In the genomic region with DNA sequence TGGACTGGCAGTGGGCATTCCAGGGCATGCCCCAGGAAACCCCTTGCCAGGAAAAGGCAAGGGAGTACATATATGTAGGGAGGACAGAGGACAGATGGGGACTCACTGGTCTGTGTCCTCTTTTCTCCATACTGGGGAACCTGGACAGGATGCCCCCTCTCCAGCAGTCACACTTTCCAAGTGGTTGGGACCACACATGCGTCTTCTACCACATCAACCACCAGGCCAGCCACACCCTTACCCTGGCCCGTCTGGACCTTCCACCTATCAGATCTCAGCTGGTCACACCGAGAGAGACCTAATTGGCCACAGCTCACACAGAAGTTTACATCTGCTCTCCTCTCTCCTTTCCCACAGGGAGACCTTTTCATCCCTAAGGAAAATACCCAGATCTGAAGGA, we compare ENCODE assay signal across 2 cellular contexts.
TF ChIP-seq lines count a peak whose summit lies in the region.

No MANE protein-coding gene starts in this region.

TF ChIP-seq in SK-N-SH, 30 proteins besides CTCF, POLR2A, EP300 and RAD21:
- TF ChIP-seq CHD2 (IDR thresholded peaks at IDR 0.05; ENCODE audit: low read length, partially characterized antibody) (no peak), JUND (IDR thresholded peaks at IDR 0.05) (no peak), TCF12 (IDR thresholded peaks at IDR 0.05) (no peak)
- TF ChIP-seq, protein P1, sequence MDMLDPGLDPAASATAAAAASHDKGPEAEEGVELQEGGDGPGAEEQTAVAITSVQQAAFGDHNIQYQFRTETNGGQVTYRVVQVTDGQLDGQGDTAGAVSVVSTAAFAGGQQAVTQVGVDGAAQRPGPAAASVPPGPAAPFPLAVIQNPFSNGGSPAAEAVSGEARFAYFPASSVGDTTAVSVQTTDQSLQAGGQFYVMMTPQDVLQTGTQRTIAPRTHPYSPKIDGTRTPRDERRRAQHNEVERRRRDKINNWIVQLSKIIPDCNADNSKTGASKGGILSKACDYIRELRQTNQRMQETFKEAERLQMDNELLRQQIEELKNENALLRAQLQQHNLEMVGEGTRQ (IDR thresholded peaks at IDR 0.05; ENCODE audit: borderline replicate concordance, low read depth, low read length): no peak

TF ChIP-seq in SK-N-SH treated with all-trans-retinoic acid at 6 μM for 48 hours, 23 proteins besides CTCF, POLR2A, EP300 and RAD21:
- no peak for TF ChIP-seq ZNF565 (CRISPR knock-in tag; conservative IDR thresholded peaks at IDR 0.05; ENCODE audit: low read depth)
- TF ChIP-seq ZC3H10 (CRISPR knock-in tag; IDR thresholded peaks at IDR 0.05): no peak
- TF ChIP-seq ESRRG (CRISPR knock-in tag; IDR thresholded peaks at IDR 0.05): no peak
- TF ChIP-seq OSR1 (CRISPR knock-in tag; IDR thresholded peaks at IDR 0.05): no peak
- no peak for TF ChIP-seq CSDC2 (CRISPR knock-in tag; IDR thresholded peaks at IDR 0.05)
- no peak for TF ChIP-seq ZNF70 (CRISPR knock-in tag; IDR thresholded peaks at IDR 0.05)
- TF ChIP-seq, protein P2, sequence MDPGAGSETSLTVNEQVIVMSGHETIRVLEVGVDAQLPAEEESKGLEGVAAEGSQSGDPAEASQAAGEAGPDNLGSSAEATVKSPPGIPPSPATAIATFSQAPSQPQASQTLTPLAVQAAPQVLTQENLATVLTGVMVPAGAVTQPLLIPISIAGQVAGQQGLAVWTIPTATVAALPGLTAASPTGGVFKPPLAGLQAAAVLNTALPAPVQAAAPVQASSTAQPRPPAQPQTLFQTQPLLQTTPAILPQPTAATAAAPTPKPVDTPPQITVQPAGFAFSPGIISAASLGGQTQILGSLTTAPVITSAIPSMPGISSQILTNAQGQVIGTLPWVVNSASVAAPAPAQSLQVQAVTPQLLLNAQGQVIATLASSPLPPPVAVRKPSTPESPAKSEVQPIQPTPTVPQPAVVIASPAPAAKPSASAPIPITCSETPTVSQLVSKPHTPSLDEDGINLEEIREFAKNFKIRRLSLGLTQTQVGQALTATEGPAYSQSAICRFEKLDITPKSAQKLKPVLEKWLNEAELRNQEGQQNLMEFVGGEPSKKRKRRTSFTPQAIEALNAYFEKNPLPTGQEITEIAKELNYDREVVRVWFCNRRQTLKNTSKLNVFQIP (CRISPR knock-in tag; IDR thresholded peaks at IDR 0.05; ENCODE audit: borderline replicate concordance, low read depth): no peak
- TF ChIP-seq SNAI2 (CRISPR knock-in tag; IDR thresholded peaks at IDR 0.05): no peak
- TF ChIP-seq RARB (CRISPR knock-in tag; IDR thresholded peaks at IDR 0.05): no peak
- no peak for TF ChIP-seq ZFP30 (CRISPR knock-in tag; IDR thresholded peaks at IDR 0.05)
- no peak for TF ChIP-seq PPARA (CRISPR knock-in tag; IDR thresholded peaks at IDR 0.05; ENCODE audit: borderline replicate concordance)
- TF ChIP-seq, protein P3, sequence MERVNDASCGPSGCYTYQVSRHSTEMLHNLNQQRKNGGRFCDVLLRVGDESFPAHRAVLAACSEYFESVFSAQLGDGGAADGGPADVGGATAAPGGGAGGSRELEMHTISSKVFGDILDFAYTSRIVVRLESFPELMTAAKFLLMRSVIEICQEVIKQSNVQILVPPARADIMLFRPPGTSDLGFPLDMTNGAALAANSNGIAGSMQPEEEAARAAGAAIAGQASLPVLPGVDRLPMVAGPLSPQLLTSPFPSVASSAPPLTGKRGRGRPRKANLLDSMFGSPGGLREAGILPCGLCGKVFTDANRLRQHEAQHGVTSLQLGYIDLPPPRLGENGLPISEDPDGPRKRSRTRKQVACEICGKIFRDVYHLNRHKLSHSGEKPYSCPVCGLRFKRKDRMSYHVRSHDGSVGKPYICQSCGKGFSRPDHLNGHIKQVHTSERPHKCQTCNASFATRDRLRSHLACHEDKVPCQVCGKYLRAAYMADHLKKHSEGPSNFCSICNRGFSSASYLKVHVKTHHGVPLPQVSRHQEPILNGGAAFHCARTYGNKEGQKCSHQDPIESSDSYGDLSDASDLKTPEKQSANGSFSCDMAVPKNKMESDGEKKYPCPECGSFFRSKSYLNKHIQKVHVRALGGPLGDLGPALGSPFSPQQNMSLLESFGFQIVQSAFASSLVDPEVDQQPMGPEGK (CRISPR knock-in tag; IDR thresholded peaks at IDR 0.05; ENCODE audit: borderline replicate concordance): no peak
- no peak for TF ChIP-seq BACH2 (CRISPR knock-in tag; IDR thresholded peaks at IDR 0.05; ENCODE audit: borderline replicate concordance)
- TF ChIP-seq, protein P4, sequence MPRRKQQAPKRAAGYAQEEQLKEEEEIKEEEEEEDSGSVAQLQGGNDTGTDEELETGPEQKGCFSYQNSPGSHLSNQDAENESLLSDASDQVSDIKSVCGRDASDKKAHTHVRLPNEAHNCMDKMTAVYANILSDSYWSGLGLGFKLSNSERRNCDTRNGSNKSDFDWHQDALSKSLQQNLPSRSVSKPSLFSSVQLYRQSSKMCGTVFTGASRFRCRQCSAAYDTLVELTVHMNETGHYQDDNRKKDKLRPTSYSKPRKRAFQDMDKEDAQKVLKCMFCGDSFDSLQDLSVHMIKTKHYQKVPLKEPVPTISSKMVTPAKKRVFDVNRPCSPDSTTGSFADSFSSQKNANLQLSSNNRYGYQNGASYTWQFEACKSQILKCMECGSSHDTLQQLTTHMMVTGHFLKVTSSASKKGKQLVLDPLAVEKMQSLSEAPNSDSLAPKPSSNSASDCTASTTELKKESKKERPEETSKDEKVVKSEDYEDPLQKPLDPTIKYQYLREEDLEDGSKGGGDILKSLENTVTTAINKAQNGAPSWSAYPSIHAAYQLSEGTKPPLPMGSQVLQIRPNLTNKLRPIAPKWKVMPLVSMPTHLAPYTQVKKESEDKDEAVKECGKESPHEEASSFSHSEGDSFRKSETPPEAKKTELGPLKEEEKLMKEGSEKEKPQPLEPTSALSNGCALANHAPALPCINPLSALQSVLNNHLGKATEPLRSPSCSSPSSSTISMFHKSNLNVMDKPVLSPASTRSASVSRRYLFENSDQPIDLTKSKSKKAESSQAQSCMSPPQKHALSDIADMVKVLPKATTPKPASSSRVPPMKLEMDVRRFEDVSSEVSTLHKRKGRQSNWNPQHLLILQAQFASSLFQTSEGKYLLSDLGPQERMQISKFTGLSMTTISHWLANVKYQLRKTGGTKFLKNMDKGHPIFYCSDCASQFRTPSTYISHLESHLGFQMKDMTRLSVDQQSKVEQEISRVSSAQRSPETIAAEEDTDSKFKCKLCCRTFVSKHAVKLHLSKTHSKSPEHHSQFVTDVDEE (CRISPR knock-in tag; IDR thresholded peaks at IDR 0.05): no peak
- no peak for TF ChIP-seq TCF4 (CRISPR knock-in tag; IDR thresholded peaks at IDR 0.05; ENCODE audit: borderline replicate concordance)
- TF ChIP-seq TOX (CRISPR knock-in tag; IDR thresholded peaks at IDR 0.05; ENCODE audit: borderline replicate concordance): no peak
- TF ChIP-seq ZNF8 (CRISPR knock-in tag; IDR thresholded peaks at IDR 0.05): no peak
- TF ChIP-seq ISL1 (CRISPR knock-in tag; IDR thresholded peaks at IDR 0.05): no peak
- TF ChIP-seq, protein P5, sequence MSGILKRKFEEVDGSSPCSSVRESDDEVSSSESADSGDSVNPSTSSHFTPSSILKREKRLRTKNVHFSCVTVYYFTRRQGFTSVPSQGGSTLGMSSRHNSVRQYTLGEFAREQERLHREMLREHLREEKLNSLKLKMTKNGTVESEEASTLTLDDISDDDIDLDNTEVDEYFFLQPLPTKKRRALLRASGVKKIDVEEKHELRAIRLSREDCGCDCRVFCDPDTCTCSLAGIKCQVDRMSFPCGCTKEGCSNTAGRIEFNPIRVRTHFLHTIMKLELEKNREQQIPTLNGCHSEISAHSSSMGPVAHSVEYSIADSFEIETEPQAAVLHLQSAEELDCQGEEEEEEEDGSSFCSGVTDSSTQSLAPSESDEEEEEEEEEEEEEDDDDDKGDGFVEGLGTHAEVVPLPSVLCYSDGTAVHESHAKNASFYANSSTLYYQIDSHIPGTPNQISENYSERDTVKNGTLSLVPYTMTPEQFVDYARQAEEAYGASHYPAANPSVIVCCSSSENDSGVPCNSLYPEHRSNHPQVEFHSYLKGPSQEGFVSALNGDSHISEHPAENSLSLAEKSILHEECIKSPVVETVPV (CRISPR knock-in tag; IDR thresholded peaks at IDR 0.05): no peak
